Comparison of ENCODE assay signal across 1 cellular context in the genomic region with DNA sequence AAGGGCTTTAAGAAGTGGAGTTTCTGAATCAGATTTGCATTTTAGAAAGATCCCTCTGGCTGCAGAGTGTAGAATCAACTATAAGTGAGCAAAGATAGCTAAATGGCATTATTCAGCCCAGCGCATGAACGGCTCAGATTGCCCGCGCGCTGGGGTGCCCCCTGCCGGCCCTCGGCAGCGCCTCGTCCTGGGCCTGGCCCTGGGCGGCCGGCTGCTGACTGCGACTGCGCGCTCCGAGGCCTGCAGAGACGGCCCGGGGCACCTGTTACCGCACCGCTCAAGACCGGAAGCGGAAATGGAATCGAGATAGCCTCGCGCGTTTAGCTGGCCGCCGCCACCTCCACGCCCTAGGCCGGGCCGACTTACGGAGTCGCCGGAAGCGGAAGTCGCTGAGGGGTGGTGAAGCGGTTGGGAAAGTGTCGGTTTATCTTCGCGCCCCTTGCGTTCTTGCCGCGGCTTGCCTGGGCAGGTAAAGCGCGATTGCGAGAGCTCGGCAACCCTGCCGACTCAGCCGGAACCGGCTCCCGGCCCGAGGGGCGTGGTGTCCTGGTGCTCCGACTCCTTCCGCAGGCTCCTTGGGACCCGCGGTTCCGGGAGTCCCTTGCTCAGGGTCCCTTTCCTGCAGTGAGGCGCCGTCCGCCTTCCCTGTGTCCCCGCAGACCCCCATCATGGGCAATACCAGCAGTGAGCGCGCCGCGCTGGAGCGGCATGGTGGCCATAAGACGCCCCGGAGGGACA.
A peak's percentile ranks its signal among the peaks of the same experiment; 100 is the strongest.
TF ChIP-seq lines count a peak whose summit lies in the region.

Gene PRKAB1 (plus strand): TSS at position 557 of the 738 bp plus-strand sequence. CDS start 112 bp downstream, at position 669.

TF ChIP-seq in HepG2, 621 proteins besides CTCF, POLR2A, EP300 and RAD21 (continued from another document and continues in another):
- no peak for TF ChIP-seq ZNF20 (CRISPR knock-in tag; IDR thresholded peaks at IDR 0.05)
- TF ChIP-seq MATR3 (CRISPR knock-in tag; IDR thresholded peaks at IDR 0.05), result no peak
- TF ChIP-seq YEATS2 (CRISPR knock-in tag; IDR thresholded peaks at IDR 0.05; ENCODE audit: borderline replicate concordance), result peak; percentile 86
- peak; percentile 65 for TF ChIP-seq MED1 (CRISPR knock-in tag; IDR thresholded peaks at IDR 0.05)
- peak; percentile 70; the same call in 1 of the 2 replicates for TF ChIP-seq ZNF891 (CRISPR knock-in tag; IDR thresholded peaks at IDR 0.05)
- TF ChIP-seq FOXJ3 (CRISPR knock-in tag; IDR thresholded peaks at IDR 0.05; ENCODE audit: borderline replicate concordance), result no peak
- TF ChIP-seq ZNF496 (CRISPR knock-in tag; IDR thresholded peaks at IDR 0.05; ENCODE audit: insufficient replicate concordance), result no peak
- no peak for TF ChIP-seq MEF2D (CRISPR knock-in tag; IDR thresholded peaks at IDR 0.05)
- TF ChIP-seq NPAS2 (CRISPR knock-in tag; IDR thresholded peaks at IDR 0.05; ENCODE audit: borderline replicate concordance), result no peak
- peak; percentile 89; the same call in 1 of the 2 replicates for TF ChIP-seq ZNF333 (CRISPR knock-in tag; IDR thresholded peaks at IDR 0.05; ENCODE audit: borderline replicate concordance)
- no peak for TF ChIP-seq CAMTA2 (CRISPR knock-in tag; IDR thresholded peaks at IDR 0.05; ENCODE audit: borderline replicate concordance)
- no peak; the same call in 1 of the 2 replicates for TF ChIP-seq RNF2 (conservative IDR thresholded peaks at IDR 0.05; ENCODE audit: low read depth)
- TF ChIP-seq KDM4B (CRISPR knock-in tag; IDR thresholded peaks at IDR 0.05), result peak; percentile 69; the same call in 1 of the 2 replicates
- no peak for TF ChIP-seq ZNF296 (CRISPR knock-in tag; conservative IDR thresholded peaks at IDR 0.05)
- TF ChIP-seq, protein P1, sequence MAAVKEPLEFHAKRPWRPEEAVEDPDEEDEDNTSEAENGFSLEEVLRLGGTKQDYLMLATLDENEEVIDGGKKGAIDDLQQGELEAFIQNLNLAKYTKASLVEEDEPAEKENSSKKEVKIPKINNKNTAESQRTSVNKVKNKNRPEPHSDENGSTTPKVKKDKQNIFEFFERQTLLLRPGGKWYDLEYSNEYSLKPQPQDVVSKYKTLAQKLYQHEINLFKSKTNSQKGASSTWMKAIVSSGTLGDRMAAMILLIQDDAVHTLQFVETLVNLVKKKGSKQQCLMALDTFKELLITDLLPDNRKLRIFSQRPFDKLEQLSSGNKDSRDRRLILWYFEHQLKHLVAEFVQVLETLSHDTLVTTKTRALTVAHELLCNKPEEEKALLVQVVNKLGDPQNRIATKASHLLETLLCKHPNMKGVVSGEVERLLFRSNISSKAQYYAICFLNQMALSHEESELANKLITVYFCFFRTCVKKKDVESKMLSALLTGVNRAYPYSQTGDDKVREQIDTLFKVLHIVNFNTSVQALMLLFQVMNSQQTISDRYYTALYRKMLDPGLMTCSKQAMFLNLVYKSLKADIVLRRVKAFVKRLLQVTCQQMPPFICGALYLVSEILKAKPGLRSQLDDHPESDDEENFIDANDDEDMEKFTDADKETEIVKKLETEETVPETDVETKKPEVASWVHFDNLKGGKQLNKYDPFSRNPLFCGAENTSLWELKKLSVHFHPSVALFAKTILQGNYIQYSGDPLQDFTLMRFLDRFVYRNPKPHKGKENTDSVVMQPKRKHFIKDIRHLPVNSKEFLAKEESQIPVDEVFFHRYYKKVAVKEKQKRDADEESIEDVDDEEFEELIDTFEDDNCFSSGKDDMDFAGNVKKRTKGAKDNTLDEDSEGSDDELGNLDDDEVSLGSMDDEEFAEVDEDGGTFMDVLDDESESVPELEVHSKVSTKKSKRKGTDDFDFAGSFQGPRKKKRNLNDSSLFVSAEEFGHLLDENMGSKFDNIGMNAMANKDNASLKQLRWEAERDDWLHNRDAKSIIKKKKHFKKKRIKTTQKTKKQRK (IDR thresholded peaks at IDR 0.05; ENCODE audit: low read length), result no peak
- no peak for TF ChIP-seq ZBTB42 (CRISPR knock-in tag; IDR thresholded peaks at IDR 0.05)
- TF ChIP-seq RBAK (CRISPR knock-in tag; IDR thresholded peaks at IDR 0.05), result no peak
- peak; percentile 63; the same call in 1 of the 2 replicates for TF ChIP-seq ZNF543 (CRISPR knock-in tag; IDR thresholded peaks at IDR 0.05)
- TF ChIP-seq, protein P2, sequence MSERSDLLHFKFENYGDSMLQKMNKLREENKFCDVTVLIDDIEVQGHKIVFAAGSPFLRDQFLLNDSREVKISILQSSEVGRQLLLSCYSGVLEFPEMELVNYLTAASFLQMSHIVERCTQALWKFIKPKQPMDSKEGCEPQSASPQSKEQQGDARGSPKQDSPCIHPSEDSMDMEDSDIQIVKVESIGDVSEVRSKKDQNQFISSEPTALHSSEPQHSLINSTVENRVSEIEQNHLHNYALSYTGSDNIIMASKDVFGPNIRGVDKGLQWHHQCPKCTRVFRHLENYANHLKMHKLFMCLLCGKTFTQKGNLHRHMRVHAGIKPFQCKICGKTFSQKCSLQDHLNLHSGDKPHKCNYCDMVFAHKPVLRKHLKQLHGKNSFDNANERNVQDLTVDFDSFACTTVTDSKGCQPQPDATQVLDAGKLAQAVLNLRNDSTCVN (CRISPR knock-in tag; IDR thresholded peaks at IDR 0.05; ENCODE audit: borderline replicate concordance), result peak; percentile 21; the same call in 1 of the 2 replicates
- no peak for TF ChIP-seq ZNF781 (CRISPR knock-in tag; IDR thresholded peaks at IDR 0.05; ENCODE audit: borderline replicate concordance, not compliant biosample characterization)
- peak; percentile 98 for TF ChIP-seq ZNF772 (CRISPR knock-in tag; IDR thresholded peaks at IDR 0.05)
- TF ChIP-seq ZNF263 (CRISPR knock-in tag; IDR thresholded peaks at IDR 0.05), result no peak
- no peak for TF ChIP-seq FLYWCH1 (CRISPR knock-in tag; IDR thresholded peaks at IDR 0.05)
- peak; percentile 68; the same call in 1 of the 2 replicates for TF ChIP-seq ZNF253 (CRISPR knock-in tag; IDR thresholded peaks at IDR 0.05; ENCODE audit: borderline replicate concordance)
- TF ChIP-seq, protein P3, sequence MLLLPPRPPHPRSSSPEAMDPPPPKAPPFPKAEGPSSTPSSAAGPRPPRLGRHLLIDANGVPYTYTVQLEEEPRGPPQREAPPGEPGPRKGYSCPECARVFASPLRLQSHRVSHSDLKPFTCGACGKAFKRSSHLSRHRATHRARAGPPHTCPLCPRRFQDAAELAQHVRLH (CRISPR knock-in tag; IDR thresholded peaks at IDR 0.05; ENCODE audit: borderline replicate concordance, low read depth), result peak; percentile 88
- no peak for TF ChIP-seq EEA1 (CRISPR knock-in tag; IDR thresholded peaks at IDR 0.05; ENCODE audit: borderline replicate concordance)
- TF ChIP-seq, protein P4, sequence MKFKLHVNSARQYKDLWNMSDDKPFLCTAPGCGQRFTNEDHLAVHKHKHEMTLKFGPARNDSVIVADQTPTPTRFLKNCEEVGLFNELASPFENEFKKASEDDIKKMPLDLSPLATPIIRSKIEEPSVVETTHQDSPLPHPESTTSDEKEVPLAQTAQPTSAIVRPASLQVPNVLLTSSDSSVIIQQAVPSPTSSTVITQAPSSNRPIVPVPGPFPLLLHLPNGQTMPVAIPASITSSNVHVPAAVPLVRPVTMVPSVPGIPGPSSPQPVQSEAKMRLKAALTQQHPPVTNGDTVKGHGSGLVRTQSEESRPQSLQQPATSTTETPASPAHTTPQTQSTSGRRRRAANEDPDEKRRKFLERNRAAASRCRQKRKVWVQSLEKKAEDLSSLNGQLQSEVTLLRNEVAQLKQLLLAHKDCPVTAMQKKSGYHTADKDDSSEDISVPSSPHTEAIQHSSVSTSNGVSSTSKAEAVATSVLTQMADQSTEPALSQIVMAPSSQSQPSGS (CRISPR knock-in tag; IDR thresholded peaks at IDR 0.05), result peak; percentile 56; the same call in 1 of the 2 replicates
- TF ChIP-seq KDM5B (CRISPR knock-in tag; IDR thresholded peaks at IDR 0.05; ENCODE audit: borderline replicate concordance), result peak; percentile 91; the same call in 1 of the 2 replicates
- TF ChIP-seq RARA (CRISPR knock-in tag; IDR thresholded peaks at IDR 0.05), result no peak
- TF ChIP-seq NFE2L2 (IDR thresholded peaks at IDR 0.05; ENCODE audit: low read length), result no peak
- TF ChIP-seq ZNF225 (CRISPR knock-in tag; IDR thresholded peaks at IDR 0.05), result peak; percentile 88
- TF ChIP-seq ZNF142 (CRISPR knock-in tag; IDR thresholded peaks at IDR 0.05), result no peak
- no peak for TF ChIP-seq ZNF343 (CRISPR knock-in tag; IDR thresholded peaks at IDR 0.05)
- TF ChIP-seq, protein P5, sequence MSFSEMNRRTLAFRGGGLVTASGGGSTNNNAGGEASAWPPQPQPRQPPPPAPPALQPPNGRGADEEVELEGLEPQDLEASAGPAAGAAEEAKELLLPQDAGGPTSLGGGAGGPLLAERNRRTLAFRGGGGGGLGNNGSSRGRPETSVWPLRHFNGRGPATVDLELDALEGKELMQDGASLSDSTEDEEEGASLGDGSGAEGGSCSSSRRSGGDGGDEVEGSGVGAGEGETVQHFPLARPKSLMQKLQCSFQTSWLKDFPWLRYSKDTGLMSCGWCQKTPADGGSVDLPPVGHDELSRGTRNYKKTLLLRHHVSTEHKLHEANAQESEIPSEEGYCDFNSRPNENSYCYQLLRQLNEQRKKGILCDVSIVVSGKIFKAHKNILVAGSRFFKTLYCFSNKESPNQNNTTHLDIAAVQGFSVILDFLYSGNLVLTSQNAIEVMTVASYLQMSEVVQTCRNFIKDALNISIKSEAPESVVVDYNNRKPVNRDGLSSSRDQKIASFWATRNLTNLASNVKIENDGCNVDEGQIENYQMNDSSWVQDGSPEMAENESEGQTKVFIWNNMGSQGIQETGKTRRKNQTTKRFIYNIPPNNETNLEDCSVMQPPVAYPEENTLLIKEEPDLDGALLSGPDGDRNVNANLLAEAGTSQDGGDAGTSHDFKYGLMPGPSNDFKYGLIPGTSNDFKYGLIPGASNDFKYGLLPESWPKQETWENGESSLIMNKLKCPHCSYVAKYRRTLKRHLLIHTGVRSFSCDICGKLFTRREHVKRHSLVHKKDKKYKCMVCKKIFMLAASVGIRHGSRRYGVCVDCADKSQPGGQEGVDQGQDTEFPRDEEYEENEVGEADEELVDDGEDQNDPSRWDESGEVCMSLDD (CRISPR knock-in tag; IDR thresholded peaks at IDR 0.05; ENCODE audit: borderline replicate concordance), result no peak
- TF ChIP-seq ZBTB20 (CRISPR knock-in tag; IDR thresholded peaks at IDR 0.05; ENCODE audit: borderline replicate concordance, low read depth), result no peak
- no peak for TF ChIP-seq ZNF7 (CRISPR knock-in tag; IDR thresholded peaks at IDR 0.05)
- TF ChIP-seq, protein P6, sequence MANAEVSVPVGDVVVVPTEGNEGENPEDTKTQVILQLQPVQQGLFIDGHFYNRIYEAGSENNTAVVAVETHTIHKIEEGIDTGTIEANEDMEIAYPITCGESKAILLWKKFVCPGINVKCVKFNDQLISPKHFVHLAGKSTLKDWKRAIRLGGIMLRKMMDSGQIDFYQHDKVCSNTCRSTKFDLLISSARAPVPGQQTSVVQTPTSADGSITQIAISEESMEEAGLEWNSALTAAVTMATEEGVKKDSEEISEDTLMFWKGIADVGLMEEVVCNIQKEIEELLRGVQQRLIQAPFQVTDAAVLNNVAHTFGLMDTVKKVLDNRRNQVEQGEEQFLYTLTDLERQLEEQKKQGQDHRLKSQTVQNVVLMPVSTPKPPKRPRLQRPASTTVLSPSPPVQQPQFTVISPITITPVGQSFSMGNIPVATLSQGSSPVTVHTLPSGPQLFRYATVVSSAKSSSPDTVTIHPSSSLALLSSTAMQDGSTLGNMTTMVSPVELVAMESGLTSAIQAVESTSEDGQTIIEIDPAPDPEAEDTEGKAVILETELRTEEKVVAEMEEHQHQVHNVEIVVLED (CRISPR knock-in tag; IDR thresholded peaks at IDR 0.05; ENCODE audit: borderline replicate concordance), result peak; percentile 86; the same call in 1 of the 2 replicates
- peak; percentile 80 for TF ChIP-seq DR1 (CRISPR knock-in tag; IDR thresholded peaks at IDR 0.05)
